In the genomic region with DNA sequence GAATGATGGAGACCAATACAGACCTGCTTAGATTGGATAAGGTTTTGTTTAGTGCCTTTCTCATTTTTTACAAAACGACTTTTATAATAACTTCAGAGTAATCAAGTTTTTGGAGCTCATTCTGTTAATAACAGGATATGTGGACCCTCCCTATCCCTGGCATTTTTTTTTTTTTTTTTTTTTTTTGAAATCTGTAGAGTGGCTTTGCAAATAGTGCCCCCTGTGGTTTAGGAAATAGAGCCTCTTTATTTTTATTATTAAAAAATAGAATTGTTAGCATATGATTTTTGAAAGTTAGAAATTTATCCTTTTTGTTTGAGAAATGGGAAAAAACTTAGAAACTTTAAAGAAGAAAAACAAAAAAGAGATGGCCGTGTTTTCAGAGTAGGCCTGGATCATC, we compare ENCODE assay signal across 1 cellular context.
TF ChIP-seq lines count a peak whose summit lies in the region.

No MANE protein-coding gene starts in this region.

TF ChIP-seq in HepG2, 621 proteins besides CTCF, POLR2A, EP300 and RAD21 (continued from another document):
- TF ChIP-seq ZGPAT (CRISPR knock-in tag; IDR thresholded peaks at IDR 0.05) (no peak), SMC3 (IDR thresholded peaks at IDR 0.05; ENCODE audit: low read length) (0 out of 2 replicates have a peak, but pooled peaks have one; percentile 27), ZNF572 (CRISPR knock-in tag; IDR thresholded peaks at IDR 0.05) (no peak), SNAI1 (CRISPR knock-in tag; IDR thresholded peaks at IDR 0.05; ENCODE audit: borderline replicate concordance) (no peak), ZNF225 (CRISPR knock-in tag; IDR thresholded peaks at IDR 0.05) (no peak), STAG1 (CRISPR knock-in tag; IDR thresholded peaks at IDR 0.05) (peak; percentile 34), ZNF646 (CRISPR knock-in tag; IDR thresholded peaks at IDR 0.05) (no peak)
- TF ChIP-seq, protein P1, sequence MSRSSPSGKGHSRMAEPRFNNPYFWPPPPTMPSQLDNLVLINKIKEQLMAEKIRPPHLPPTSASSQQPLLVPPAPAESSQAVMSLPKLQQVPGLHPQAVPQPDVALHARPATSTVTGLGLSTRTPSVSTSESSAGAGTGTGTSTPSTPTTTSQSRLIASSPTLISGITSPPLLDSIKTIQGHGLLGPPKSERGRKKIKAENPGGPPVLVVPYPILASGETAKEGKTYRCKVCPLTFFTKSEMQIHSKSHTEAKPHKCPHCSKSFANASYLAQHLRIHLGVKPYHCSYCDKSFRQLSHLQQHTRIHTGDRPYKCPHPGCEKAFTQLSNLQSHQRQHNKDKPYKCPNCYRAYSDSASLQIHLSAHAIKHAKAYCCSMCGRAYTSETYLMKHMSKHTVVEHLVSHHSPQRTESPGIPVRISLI (CRISPR knock-in tag; IDR thresholded peaks at IDR 0.05; ENCODE audit: borderline replicate concordance), result 0 out of 2 replicates have a peak, but pooled peaks have one; percentile 15
